ENCODE assay signal across 1 cellular context in the genomic region with DNA sequence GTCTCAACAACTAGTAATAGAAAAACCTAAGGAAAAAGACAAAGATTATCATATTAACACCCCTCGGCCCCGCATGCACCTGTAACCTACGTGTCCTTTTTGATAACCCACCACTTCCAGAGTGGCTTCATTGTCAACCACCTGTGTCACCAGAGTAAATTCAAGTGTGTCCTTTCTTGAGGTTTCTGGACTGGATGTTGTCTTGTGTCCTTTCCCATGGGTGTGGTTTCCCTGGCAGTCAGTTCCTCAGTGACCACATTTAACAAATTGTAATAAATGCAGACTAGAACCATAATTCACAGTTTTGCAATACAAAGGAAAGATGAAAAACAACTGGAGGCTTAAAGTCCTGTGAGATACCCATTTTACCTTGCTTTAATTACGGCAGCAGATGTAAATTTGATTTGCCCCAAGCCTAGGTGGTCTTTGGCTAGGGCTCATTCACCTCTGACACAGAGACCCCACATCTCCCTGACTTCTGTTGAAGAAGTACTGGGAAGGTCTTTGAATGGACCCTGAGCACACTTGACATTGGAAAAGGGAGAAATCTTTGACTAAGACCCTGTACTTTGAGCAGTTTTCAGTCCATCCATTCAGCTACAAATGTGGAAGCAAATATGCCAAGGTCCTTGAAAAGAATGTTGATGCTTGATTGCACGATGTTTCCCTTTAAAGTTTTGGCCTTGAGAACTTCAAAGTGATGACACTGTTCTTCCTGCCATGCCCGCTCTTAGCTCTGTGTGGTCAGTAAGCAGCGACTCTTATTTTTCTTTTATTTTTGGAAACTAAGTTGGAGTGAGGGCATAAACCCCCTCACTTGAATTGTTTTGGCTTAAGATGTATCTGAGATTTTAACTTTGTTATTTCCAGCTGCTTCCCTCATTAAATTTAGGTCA.
TF ChIP-seq lines count a peak whose summit lies in the region.

No MANE protein-coding gene starts in this region.

TF ChIP-seq in HepG2, 621 proteins besides CTCF, POLR2A, EP300 and RAD21 (continued from another document and continues in another):
- TF ChIP-seq, protein P1, sequence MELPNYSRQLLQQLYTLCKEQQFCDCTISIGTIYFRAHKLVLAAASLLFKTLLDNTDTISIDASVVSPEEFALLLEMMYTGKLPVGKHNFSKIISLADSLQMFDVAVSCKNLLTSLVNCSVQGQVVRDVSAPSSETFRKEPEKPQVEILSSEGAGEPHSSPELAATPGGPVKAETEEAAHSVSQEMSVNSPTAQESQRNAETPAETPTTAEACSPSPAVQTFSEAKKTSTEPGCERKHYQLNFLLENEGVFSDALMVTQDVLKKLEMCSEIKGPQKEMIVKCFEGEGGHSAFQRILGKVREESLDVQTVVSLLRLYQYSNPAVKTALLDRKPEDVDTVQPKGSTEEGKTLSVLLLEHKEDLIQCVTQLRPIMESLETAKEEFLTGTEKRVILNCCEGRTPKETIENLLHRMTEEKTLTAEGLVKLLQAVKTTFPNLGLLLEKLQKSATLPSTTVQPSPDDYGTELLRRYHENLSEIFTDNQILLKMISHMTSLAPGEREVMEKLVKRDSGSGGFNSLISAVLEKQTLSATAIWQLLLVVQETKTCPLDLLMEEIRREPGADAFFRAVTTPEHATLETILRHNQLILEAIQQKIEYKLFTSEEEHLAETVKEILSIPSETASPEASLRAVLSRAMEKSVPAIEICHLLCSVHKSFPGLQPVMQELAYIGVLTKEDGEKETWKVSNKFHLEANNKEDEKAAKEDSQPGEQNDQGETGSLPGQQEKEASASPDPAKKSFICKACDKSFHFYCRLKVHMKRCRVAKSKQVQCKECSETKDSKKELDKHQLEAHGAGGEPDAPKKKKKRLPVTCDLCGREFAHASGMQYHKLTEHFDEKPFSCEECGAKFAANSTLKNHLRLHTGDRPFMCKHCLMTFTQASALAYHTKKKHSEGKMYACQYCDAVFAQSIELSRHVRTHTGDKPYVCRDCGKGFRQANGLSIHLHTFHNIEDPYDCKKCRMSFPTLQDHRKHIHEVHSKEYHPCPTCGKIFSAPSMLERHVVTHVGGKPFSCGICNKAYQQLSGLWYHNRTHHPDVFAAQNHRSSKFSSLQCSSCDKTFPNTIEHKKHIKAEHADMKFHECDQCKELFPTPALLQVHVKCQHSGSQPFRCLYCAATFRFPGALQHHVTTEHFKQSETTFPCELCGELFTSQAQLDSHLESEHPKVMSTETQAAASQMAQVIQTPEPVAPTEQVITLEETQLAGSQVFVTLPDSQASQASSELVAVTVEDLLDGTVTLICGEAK (IDR thresholded peaks at IDR 0.05): no peak
- TF ChIP-seq, protein P1 (CRISPR knock-in tag; IDR thresholded peaks at IDR 0.05): no peak; the same call in 1 of the 2 replicates
- TF ChIP-seq, protein P2, sequence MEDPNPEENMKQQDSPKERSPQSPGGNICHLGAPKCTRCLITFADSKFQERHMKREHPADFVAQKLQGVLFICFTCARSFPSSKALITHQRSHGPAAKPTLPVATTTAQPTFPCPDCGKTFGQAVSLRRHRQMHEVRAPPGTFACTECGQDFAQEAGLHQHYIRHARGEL (CRISPR knock-in tag; IDR thresholded peaks at IDR 0.05): no peak
- TF ChIP-seq ZNF546 (CRISPR knock-in tag; conservative IDR thresholded peaks at IDR 0.05) (no peak), ZNF713 (CRISPR knock-in tag; IDR thresholded peaks at IDR 0.05) (no peak), ZNF446 (CRISPR knock-in tag; IDR thresholded peaks at IDR 0.05) (no peak), U2AF2 (IDR thresholded peaks at IDR 0.05; ENCODE audit: low read depth, low read length) (no peak), MIXL1 (CRISPR knock-in tag; IDR thresholded peaks at IDR 0.05) (peak; percentile 74; the same call in 1 of the 2 replicates), ZFY (CRISPR knock-in tag; IDR thresholded peaks at IDR 0.05) (no peak), ZNF737 (CRISPR knock-in tag; IDR thresholded peaks at IDR 0.05; ENCODE audit: borderline replicate concordance) (no peak), HMG20B (CRISPR knock-in tag; conservative IDR thresholded peaks at IDR 0.05) (peak; percentile 68; the same call in 1 of the 2 replicates), TMF1 (CRISPR knock-in tag; IDR thresholded peaks at IDR 0.05; ENCODE audit: low read depth) (no peak), MTERF4 (CRISPR knock-in tag; IDR thresholded peaks at IDR 0.05) (no peak), SNRNP70 (IDR thresholded peaks at IDR 0.05; ENCODE audit: low read depth, low read length) (no peak), FOXA3 (CRISPR knock-in tag; IDR thresholded peaks at IDR 0.05) (peak; percentile 90), ZNF629 (CRISPR knock-in tag; conservative IDR thresholded peaks at IDR 0.05) (peak; percentile 65; the same call in 1 of the 2 replicates), TCF7 (IDR thresholded peaks at IDR 0.05; ENCODE audit: low read depth) (peak; percentile 97), NCOA5 (CRISPR knock-in tag; IDR thresholded peaks at IDR 0.05) (no peak), ARNT2 (CRISPR knock-in tag; IDR thresholded peaks at IDR 0.05; ENCODE audit: low read depth) (no peak), ZNF333 (CRISPR knock-in tag; IDR thresholded peaks at IDR 0.05; ENCODE audit: borderline replicate concordance) (no peak), ZFP91 (CRISPR knock-in tag; IDR thresholded peaks at IDR 0.05; ENCODE audit: borderline replicate concordance) (peak; percentile 70; the same call in 1 of the 2 replicates), ZNF101 (CRISPR knock-in tag; IDR thresholded peaks at IDR 0.05; ENCODE audit: borderline replicate concordance, low read depth) (no peak), RNF219 (CRISPR knock-in tag; IDR thresholded peaks at IDR 0.05) (no peak), NFATC3 (CRISPR knock-in tag; IDR thresholded peaks at IDR 0.05) (no peak)
- TF ChIP-seq, protein P3, sequence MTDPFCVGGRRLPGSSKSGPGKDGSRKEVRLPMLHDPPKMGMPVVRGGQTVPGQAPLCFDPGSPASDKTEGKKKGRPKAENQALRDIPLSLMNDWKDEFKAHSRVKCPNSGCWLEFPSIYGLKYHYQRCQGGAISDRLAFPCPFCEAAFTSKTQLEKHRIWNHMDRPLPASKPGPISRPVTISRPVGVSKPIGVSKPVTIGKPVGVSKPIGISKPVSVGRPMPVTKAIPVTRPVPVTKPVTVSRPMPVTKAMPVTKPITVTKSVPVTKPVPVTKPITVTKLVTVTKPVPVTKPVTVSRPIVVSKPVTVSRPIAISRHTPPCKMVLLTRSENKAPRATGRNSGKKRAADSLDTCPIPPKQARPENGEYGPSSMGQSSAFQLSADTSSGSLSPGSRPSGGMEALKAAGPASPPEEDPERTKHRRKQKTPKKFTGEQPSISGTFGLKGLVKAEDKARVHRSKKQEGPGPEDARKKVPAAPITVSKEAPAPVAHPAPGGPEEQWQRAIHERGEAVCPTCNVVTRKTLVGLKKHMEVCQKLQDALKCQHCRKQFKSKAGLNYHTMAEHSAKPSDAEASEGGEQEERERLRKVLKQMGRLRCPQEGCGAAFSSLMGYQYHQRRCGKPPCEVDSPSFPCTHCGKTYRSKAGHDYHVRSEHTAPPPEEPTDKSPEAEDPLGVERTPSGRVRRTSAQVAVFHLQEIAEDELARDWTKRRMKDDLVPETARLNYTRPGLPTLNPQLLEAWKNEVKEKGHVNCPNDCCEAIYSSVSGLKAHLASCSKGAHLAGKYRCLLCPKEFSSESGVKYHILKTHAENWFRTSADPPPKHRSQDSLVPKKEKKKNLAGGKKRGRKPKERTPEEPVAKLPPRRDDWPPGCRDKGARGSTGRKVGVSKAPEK (CRISPR knock-in tag; IDR thresholded peaks at IDR 0.05; ENCODE audit: borderline replicate concordance): no peak
- TF ChIP-seq, protein P4, sequence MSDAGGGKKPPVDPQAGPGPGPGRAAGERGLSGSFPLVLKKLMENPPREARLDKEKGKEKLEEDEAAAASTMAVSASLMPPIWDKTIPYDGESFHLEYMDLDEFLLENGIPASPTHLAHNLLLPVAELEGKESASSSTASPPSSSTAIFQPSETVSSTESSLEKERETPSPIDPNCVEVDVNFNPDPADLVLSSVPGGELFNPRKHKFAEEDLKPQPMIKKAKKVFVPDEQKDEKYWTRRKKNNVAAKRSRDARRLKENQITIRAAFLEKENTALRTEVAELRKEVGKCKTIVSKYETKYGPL (CRISPR knock-in tag; IDR thresholded peaks at IDR 0.05): 0 out of 2 replicates have a peak, but pooled peaks have one; percentile 43
- TF ChIP-seq, protein P5, sequence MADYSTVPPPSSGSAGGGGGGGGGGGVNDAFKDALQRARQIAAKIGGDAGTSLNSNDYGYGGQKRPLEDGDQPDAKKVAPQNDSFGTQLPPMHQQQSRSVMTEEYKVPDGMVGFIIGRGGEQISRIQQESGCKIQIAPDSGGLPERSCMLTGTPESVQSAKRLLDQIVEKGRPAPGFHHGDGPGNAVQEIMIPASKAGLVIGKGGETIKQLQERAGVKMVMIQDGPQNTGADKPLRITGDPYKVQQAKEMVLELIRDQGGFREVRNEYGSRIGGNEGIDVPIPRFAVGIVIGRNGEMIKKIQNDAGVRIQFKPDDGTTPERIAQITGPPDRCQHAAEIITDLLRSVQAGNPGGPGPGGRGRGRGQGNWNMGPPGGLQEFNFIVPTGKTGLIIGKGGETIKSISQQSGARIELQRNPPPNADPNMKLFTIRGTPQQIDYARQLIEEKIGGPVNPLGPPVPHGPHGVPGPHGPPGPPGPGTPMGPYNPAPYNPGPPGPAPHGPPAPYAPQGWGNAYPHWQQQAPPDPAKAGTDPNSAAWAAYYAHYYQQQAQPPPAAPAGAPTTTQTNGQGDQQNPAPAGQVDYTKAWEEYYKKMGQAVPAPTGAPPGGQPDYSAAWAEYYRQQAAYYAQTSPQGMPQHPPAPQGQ (CRISPR knock-in tag; IDR thresholded peaks at IDR 0.05; ENCODE audit: borderline replicate concordance): no peak
- TF ChIP-seq, protein P6, sequence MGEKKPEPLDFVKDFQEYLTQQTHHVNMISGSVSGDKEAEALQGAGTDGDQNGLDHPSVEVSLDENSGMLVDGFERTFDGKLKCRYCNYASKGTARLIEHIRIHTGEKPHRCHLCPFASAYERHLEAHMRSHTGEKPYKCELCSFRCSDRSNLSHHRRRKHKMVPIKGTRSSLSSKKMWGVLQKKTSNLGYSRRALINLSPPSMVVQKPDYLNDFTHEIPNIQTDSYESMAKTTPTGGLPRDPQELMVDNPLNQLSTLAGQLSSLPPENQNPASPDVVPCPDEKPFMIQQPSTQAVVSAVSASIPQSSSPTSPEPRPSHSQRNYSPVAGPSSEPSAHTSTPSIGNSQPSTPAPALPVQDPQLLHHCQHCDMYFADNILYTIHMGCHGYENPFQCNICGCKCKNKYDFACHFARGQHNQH (CRISPR knock-in tag; IDR thresholded peaks at IDR 0.05): peak; percentile 76; the same call in 1 of the 2 replicates
- TF ChIP-seq, protein P7, sequence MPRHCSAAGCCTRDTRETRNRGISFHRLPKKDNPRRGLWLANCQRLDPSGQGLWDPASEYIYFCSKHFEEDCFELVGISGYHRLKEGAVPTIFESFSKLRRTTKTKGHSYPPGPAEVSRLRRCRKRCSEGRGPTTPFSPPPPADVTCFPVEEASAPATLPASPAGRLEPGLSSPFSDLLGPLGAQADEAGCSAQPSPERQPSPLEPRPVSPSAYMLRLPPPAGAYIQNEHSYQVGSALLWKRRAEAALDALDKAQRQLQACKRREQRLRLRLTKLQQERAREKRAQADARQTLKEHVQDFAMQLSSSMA (CRISPR knock-in tag; IDR thresholded peaks at IDR 0.05): no peak
